ENCODE assay signal across 7 cellular contexts in genomic region chr19:41321600-41322270, GRCh38. TPM values are rescaled to one million over a fixed set of nuclear protein-coding genes. Genes with fewer than 3 reads are reported as not detected.
DNase-seq lines count a peak whose midpoint lies in the region; ATAC-seq and TF ChIP-seq lines count a peak whose summit lies in the region.

No MANE protein-coding gene starts in this region.

- TF ChIP-seq CTCF in LNCaP clone FGC (IDR thresholded peaks at IDR 0.05; ENCODE audit: control insufficient read depth, extremely low read depth, insufficient read depth) (peak; percentile 27), body of pancreas (IDR thresholded peaks at IDR 0.05) (peak in 6 of 7 experiments; percentile 36 to 53 (median 46)), left lung (IDR thresholded peaks at IDR 0.05) (peak; percentile 41 to 76), vagina (IDR thresholded peaks at IDR 0.05) (peak in 2 of 3 experiments; percentile 27 to 56)

- H3K27ac ChIP-seq in body of pancreas (peak overlapping the region in 1 of 4 donors; percentile 14), left lung (peak overlapping the region; percentile 47 to 88), vagina (peak overlapping the region; percentile 95)

- DNase-seq in GM03348 (ENCODE audit: low spot score) (peak; percentile 84), LNCaP clone FGC (ENCODE audit: low read depth) (no peak), body of pancreas (peak in 2 of 4 donors; percentile 47 to 54), left lung (peak; percentile 49 to 69), vagina (ENCODE audit: extremely low spot score in 2 of 2) (no peak), NOMO-1 (lab: John Stamatoyannopoulos, UW; ENCODE audit: unreplicated experiment in 2 of 2) (no peak)

- H3K9me3 ChIP-seq in body of pancreas (no peaks in the 10 kb centered on the region), left lung (no peaks in the 10 kb centered on the region), vagina (no peaks in the 10 kb centered on the region)

- peaks cover 0 to 12% of the 10 kb centered on the region in 2 donors for H3K36me3 ChIP-seq in body of pancreas (replicated peaks in 1 of 2; ENCODE audit: insufficient read depth in 1 of 2, low read depth in 2 of 2)
- peaks cover 0 to 58% of the 10 kb centered on the region in 2 donors for H3K36me3 ChIP-seq in left lung
- peaks cover 0 to 40% of the 10 kb centered on the region in 2 donors for H3K36me3 ChIP-seq in vagina

- intact Hi-C loops in body of pancreas (cut with DNase I) (loop anchor here (10.0 kb wide), 1 partner anchor 113 kb away; the partner anchor contains the start of gene DMAC2), left lung (cut with DNase I) (no loop called here), vagina (cut with DNase I) (no loop called here)

- H3K27me3 ChIP-seq in body of pancreas = no peaks in the 10 kb centered on the region
- no peaks in the 10 kb centered on the region for H3K27me3 ChIP-seq in left lung
- no peaks in the 10 kb centered on the region for H3K27me3 ChIP-seq in vagina

- H3K4me3 ChIP-seq in LNCaP clone FGC (ENCODE audit: low read depth, low read length) = no peak overlapping the region
- H3K4me3 ChIP-seq in body of pancreas = no peak overlapping the region
- H3K4me3 ChIP-seq in left lung = no peak overlapping the region
- H3K4me3 ChIP-seq in vagina = no peak overlapping the region

- H3K4me1 ChIP-seq in body of pancreas (peaks cover 29% of the 10 kb centered on the region), left lung (peaks cover 42 to 59% of the 10 kb centered on the region in 2 donors), vagina (peaks cover 60% of the 10 kb centered on the region)

- 58 to 64% methylated on average over 8 to 10 of the region's 10 CpGs for WGBS in body of pancreas, 2 donors

- ATAC-seq in body of pancreas (no peak), left lung (peak; percentile 7), HG02798 (IDR thresholded peaks at IDR 0.05; ENCODE audit: poor library complexity, unreplicated experiment) (no peak)

- TF ChIP-seq POLR2A in body of pancreas (IDR thresholded peaks at IDR 0.05) (no peak), vagina (IDR thresholded peaks at IDR 0.05) (no peak)

RNA-seq across cellular contexts. Expression of gene CCDC97, which starts 11.8 kb away (rescaled TPM):
- total RNA-seq in body of pancreas (10 to 100 TPM; 10.6 to 11.2 TPM), left lung (10 to 100 TPM; 25.3 to 30.2 TPM), vagina (16.9 TPM)

RNA-seq across cellular contexts. Expression of gene TGFB1, which starts 32.0 kb away (rescaled TPM):
- 10 to 100 TPM in 1 of 2 donors, 1 to 10 TPM in 1; 7.8 to 17.1 TPM for total RNA-seq in body of pancreas
- 10 to 100 TPM; 73.1 to 98.0 TPM for total RNA-seq in left lung
- total RNA-seq in vagina = 53.3 TPM

RNA-seq across cellular contexts. Expression of gene B9D2, which starts 42.2 kb away (rescaled TPM):
- total RNA-seq in body of pancreas = 1 to 10 TPM in 1 of 2 donors, under 1 TPM in 1; 0.52 to 5.3 TPM
- 1 to 10 TPM; 7.8 to 8.8 TPM for total RNA-seq in left lung
- not detected for total RNA-seq in vagina

RNA-seq across cellular contexts. Expression of gene TMEM91, which starts 54.6 kb away (rescaled TPM):
- 10 to 100 TPM in 1 of 2 donors, 1 to 10 TPM in 1; 7.5 to 15.5 TPM for total RNA-seq in body of pancreas
- 10 to 100 TPM; 10.1 to 14.3 TPM for total RNA-seq in left lung
- total RNA-seq in vagina = 34.4 TPM

RNA-seq across cellular contexts. Expression of gene HNRNPUL1, which starts 57.6 kb away (rescaled TPM):
- 10 to 100 TPM; 76.0 to 87.3 TPM for total RNA-seq in body of pancreas
- 100 to 1,000 TPM; 168 to 174 TPM for total RNA-seq in left lung
- total RNA-seq in vagina = 116 TPM

Comparison
In these comparisons a context has a peak if more than half of its experiments do, and no peak if none do; other contexts are left out.
1. DNase-seq: peak in GM03348 (single experiment) and left lung (2 of 2); none in LNCaP clone FGC (single experiment), vagina (0 of 2) and NOMO-1 (0 of 2).
2. Peak in every context shown above with its lines, with median percentiles within 50 percentile points of each other: CTCF ChIP-seq.